In genomic region chr18:57125627-57126026, GRCh38 we compare ENCODE assay signal across 22 cellular contexts. TPM values are rescaled to one million over a fixed set of nuclear protein-coding genes. Genes with fewer than 3 reads are reported as not detected.
"Had no signal": no experiment of that assay in that cellular context is flagged by ENCODE, and none has a peak within 500 bp of the region (broad histone marks: within the 10 kb centered on the region; RNA-seq: fewer than 3 reads in every experiment).

No MANE protein-coding gene starts in this region.

- H3K4me2 ChIP-seq: SK-N-SH had no signal

- H3K9me3 ChIP-seq: SK-N-SH had no signal

- DNase-seq: IMR-90, NCI-H1105, NCI-H146, NCI-H1694 treated with DMSO at 0.1 percent for 48 hours, NCI-H1930, NCI-H2081, NCI-H2107, NCI-H2227 treated with DMSO at 0.1 percent for 48 hours, NCI-H526 treated with DMSO at 0.1 percent for 48 hours, NCI-H774, RPMI8226, SHP77, SK-N-SH, SW 1271, T-cell had no signal

- FAIRE-seq: HepG2, RCC 7860 had no signal

- ATAC-seq: HepG2, T-cell had no signal

- H3K9ac ChIP-seq: SK-N-SH had no signal

RNA-seq across cellular contexts. Expression of gene BOD1L2, which starts 21.3 kb away (rescaled TPM):
- total RNA-seq: HepG2, HT1080, IMR-90, LHCN-M2, MCF 10A, NCI-H460, SK-MEL-5, T-cell had no signal
- polyA plus RNA-seq: HepG2, IMR-90, SK-N-SH had no signal
